In genomic region chr9:95511232-95511951, GRCh38 we compare ENCODE assay signal across 8 cellular contexts. TPM values are rescaled to one million over a fixed set of nuclear protein-coding genes. Genes with fewer than 3 reads are reported as not detected.
DNase-seq lines count a peak whose midpoint lies in the region; ATAC-seq and TF ChIP-seq lines count a peak whose summit lies in the region.

No MANE protein-coding gene starts in this region.

- H3K79me2 ChIP-seq in PC-3 (ENCODE audit: low read length): peaks cover 4% of the 10 kb centered on the region; the same call in 1 of the 2 replicates

- peak in 4 of 5 donors; percentile 25 to 50 (median 36) for DNase-seq in CD4-positive, alpha-beta memory T cell
- DNase-seq in PC-3 (peak; percentile 56), left ventricle myocardium inferior (no peak), renal cortical epithelial cell (ENCODE audit: low read depth) (peak; percentile 53), KG1 (lab: John Stamatoyannopoulos, UW) (no peak)
- DNase-seq in activated naive CD8-positive, alpha-beta T cell treated with anti-CD3 and anti-CD28 coated beads, Interleukin-2, amount 50 U/mL, for 24 hours: peak; percentile 75

- H3K9me3 ChIP-seq in CD4-positive, alpha-beta memory T cell (ENCODE audit: control insufficient read depth in 1 of 2, low read length in 2 of 2): no peaks in the 10 kb centered on the region
- H3K9me3 ChIP-seq in PC-3 (ENCODE audit: low read length): no peaks in the 10 kb centered on the region
- no peaks in the 10 kb centered on the region for H3K9me3 ChIP-seq in left ventricle myocardium inferior (replicated peaks)

- intact Hi-C loops in CD4-positive, alpha-beta memory T cell (cut with micrococcal nuclease): loop anchor here (2.0 to 5.0 kb wide), 2 partner anchors 195 to 906 kb away; partner anchors contain the start of genes FANCC and ZNF367
- intact Hi-C loops in PC-3 (cut with micrococcal nuclease): loop anchor here (5.0 to 10.0 kb wide), 2 partner anchors 113 to 366 kb away; partner anchors contain the start of gene ERCC6L2
- intact Hi-C loops in left ventricle myocardium inferior (cut with micrococcal nuclease): no loop called here

- no peaks in the 10 kb centered on the region for H4K20me1 ChIP-seq in PC-3 (ENCODE audit: low read length)

- H3K27me3 Mint-ChIP-seq in CD4-positive, alpha-beta memory T cell: peaks cover 8 to 13% of the 10 kb centered on the region in 2 donors
- H3K27me3 Mint-ChIP-seq in activated naive CD8-positive, alpha-beta T cell treated with anti-CD3 and anti-CD28 coated beads, Interleukin-2, amount 50 U/mL, for 24 hours: peaks cover 25% of the 10 kb centered on the region

- no peaks in the 10 kb centered on the region for H3K9me2 ChIP-seq in PC-3 (replicated peaks; ENCODE audit: low read length)

- H3F3A ChIP-seq in PC-3 (ENCODE audit: low read length, unreplicated experiment): no peaks in the 10 kb centered on the region

- peaks cover 0 to 25% of the 10 kb centered on the region in 2 donors for H3K36me3 Mint-ChIP-seq in CD4-positive, alpha-beta memory T cell
- peaks cover 13% of the 10 kb centered on the region for H3K36me3 Mint-ChIP-seq in activated naive CD8-positive, alpha-beta T cell treated with anti-CD3 and anti-CD28 coated beads, Interleukin-2, amount 50 U/mL, for 24 hours (ENCODE audit: low read depth)

- H3K4me1 ChIP-seq in CD4-positive, alpha-beta memory T cell (ENCODE audit: insufficient read depth, low read length): peaks cover 37% of the 10 kb centered on the region
- H3K4me1 ChIP-seq in PC-3 (ENCODE audit: insufficient read depth, low read length): peaks cover 12% of the 10 kb centered on the region; the same call in 1 of the 2 replicates
- peaks cover 61% of the 10 kb centered on the region for H3K4me1 ChIP-seq in left ventricle myocardium inferior

- TF ChIP-seq CTCF in PC-3 (conservative IDR thresholded peaks at IDR 0.05; ENCODE audit: low read depth, low read length) (no peak), left ventricle myocardium inferior (IDR thresholded peaks at IDR 0.05; ENCODE audit: borderline replicate concordance) (no peak)

- H3K9me3 Mint-ChIP-seq in CD4-positive, alpha-beta memory T cell: peaks cover 0 to 4% (median 0%) of the 10 kb centered on the region in 8 donors
- H3K9me3 Mint-ChIP-seq in activated naive CD8-positive, alpha-beta T cell treated with anti-CD3 and anti-CD28 coated beads, Interleukin-2, amount 50 U/mL, for 24 hours: no peaks in the 10 kb centered on the region

- POLR2A ChIA-PET in CD4-positive, alpha-beta memory T cell (lab: Charles Lee; ENCODE audit: partially characterized antibody): interaction anchor here (0.6 to 2.3 kb wide), 8 partner anchors 17 to 938 kb away, joined by 3 to 12 read pairs (median 4); no protein-coding TSS in a partner anchor
- POLR2A ChIA-PET in PC-3 (lab: Charles Lee; ENCODE audit: unreplicated experiment): no interaction called here

- H3K27ac Mint-ChIP-seq in CD4-positive, alpha-beta memory T cell: peak overlapping the region; percentile 64 to 96 (median 93)
- peak overlapping the region; percentile 95 for H3K27ac Mint-ChIP-seq in activated naive CD8-positive, alpha-beta T cell treated with anti-CD3 and anti-CD28 coated beads, Interleukin-2, amount 50 U/mL, for 24 hours

- H3K9ac ChIP-seq in PC-3 (ENCODE audit: low read length): peak overlapping the region; percentile 71

- H3K36me3 ChIP-seq in CD4-positive, alpha-beta memory T cell (ENCODE audit: insufficient read depth, low read length): no peaks in the 10 kb centered on the region
- H3K36me3 ChIP-seq in PC-3 (ENCODE audit: low read depth, low read length) (no peaks in the 10 kb centered on the region), left ventricle myocardium inferior (no peaks in the 10 kb centered on the region)

- peaks cover 19 to 71% (median 31%) of the 10 kb centered on the region in 4 donors for H3K4me1 Mint-ChIP-seq in CD4-positive, alpha-beta memory T cell
- peaks cover 55% of the 10 kb centered on the region for H3K4me1 Mint-ChIP-seq in activated naive CD8-positive, alpha-beta T cell treated with anti-CD3 and anti-CD28 coated beads, Interleukin-2, amount 50 U/mL, for 24 hours

- peak overlapping the region; percentile 4 for H3K27ac ChIP-seq in CD4-positive, alpha-beta memory T cell (ENCODE audit: low read depth, low read length)
- H3K27ac ChIP-seq in PC-3 (ENCODE audit: low read length): peak overlapping the region; percentile 66
- H3K27ac ChIP-seq in left ventricle myocardium inferior (replicated peaks): peak overlapping the region; percentile 99

- TSS peak; percentile 65 for BruUV-seq in PC-3 (replicated peaks; lab: Mats Ljungman, UMichigan)

- ATAC-seq in HG03354 (IDR thresholded peaks at IDR 0.05; ENCODE audit: poor library complexity, severe bottlenecking, unreplicated experiment) (peak; percentile 5), PC-3 (peak; percentile 4), GM18519 (IDR thresholded peaks at IDR 0.05; ENCODE audit: low FRiP score, unreplicated experiment) (no peak)
- peak; percentile 6 for ATAC-seq in activated naive CD8-positive, alpha-beta T cell treated with anti-CD3 and anti-CD28 coated beads, Interleukin-2, amount 50 U/mL, for 24 hours

- H3K4me3 ChIP-seq in CD4-positive, alpha-beta memory T cell (ENCODE audit: low read length in 2 of 2): peak overlapping the region; percentile 42 to 46
- H3K4me3 ChIP-seq in PC-3 (ENCODE audit: low read length): peak overlapping the region; percentile 74
- peak overlapping the region; percentile 96 for H3K4me3 ChIP-seq in left ventricle myocardium inferior

- H3K4me3 Mint-ChIP-seq in CD4-positive, alpha-beta memory T cell: peak overlapping the region; percentile 88 to 94 (median 91)
- peak overlapping the region; percentile 90 for H3K4me3 Mint-ChIP-seq in activated naive CD8-positive, alpha-beta T cell treated with anti-CD3 and anti-CD28 coated beads, Interleukin-2, amount 50 U/mL, for 24 hours

- peak overlapping the region; percentile 84 for H3K4me2 ChIP-seq in PC-3 (ENCODE audit: low read length)

- H2AFZ ChIP-seq in PC-3 (ENCODE audit: low read length): peak overlapping the region; percentile 90

- peaks cover 4% of the 10 kb centered on the region for H3K27me3 ChIP-seq in CD4-positive, alpha-beta memory T cell (ENCODE audit: insufficient read depth, low read length)
- H3K27me3 ChIP-seq in PC-3 (ENCODE audit: low read length): no peaks in the 10 kb centered on the region
- no peaks in the 10 kb centered on the region for H3K27me3 ChIP-seq in left ventricle myocardium inferior (ENCODE audit: low read depth)

- CTCF ChIA-PET in CD4-positive, alpha-beta memory T cell (lab: Charles Lee; ENCODE audit: partially characterized antibody): no interaction called here
- CTCF ChIA-PET in PC-3 (lab: Charles Lee): interaction anchor here (0.6 kb wide), 1 partner anchor 391 kb away, joined by 3 read pairs; no protein-coding TSS in a partner anchor

RNA-seq across cellular contexts. Expression of gene PTCH1, which starts 5.4 kb away (rescaled TPM):
- total RNA-seq in CD4-positive, alpha-beta memory T cell: 10 to 100 TPM; 18.8 to 23.0 TPM
- polyA plus RNA-seq in CD4-positive, alpha-beta memory T cell: 10 to 100 TPM in 1 of 2 donors, 1 to 10 TPM in 1; 2.7 to 13.5 TPM
- total RNA-seq in PC-3 (2014; rRNA removed): 0.77 and 2.1 TPM in 2 replicates
- 6.6 TPM for total RNA-seq in left ventricle myocardium inferior
- 1.9 and 2.2 TPM in 2 replicates for total RNA-seq in renal cortical epithelial cell

Comparison
In these comparisons a context has a peak if more than half of its experiments do, and no peak if none do; other contexts are left out.
1. DNase-seq: peak in CD4-positive, alpha-beta memory T cell (4 of 5), PC-3 (single experiment), activated naive CD8-positive, alpha-beta T cell treated with anti-CD3 and anti-CD28 coated beads, Interleukin-2, amount 50 U/mL, for 24 hours (single experiment) and renal cortical epithelial cell (single experiment); none in left ventricle myocardium inferior (single experiment) and KG1 (single experiment).
2. H3K27ac ChIP-seq: peak in every context shown above with its lines; median percentile 99 in left ventricle myocardium inferior; 66 in PC-3; 4 in CD4-positive, alpha-beta memory T cell.
3. H3K4me3 ChIP-seq: peak in every context shown above with its lines; median percentile 96 in left ventricle myocardium inferior; 74 in PC-3; 44 in CD4-positive, alpha-beta memory T cell.